ENCODE assay signal across 28 cellular contexts in genomic region chr15:31160740-31161495, GRCh38. TPM values are rescaled to one million over a fixed set of nuclear protein-coding genes. Genes with fewer than 3 reads are reported as not detected.
"Had no signal": no experiment of that assay in that cellular context is flagged by ENCODE, and none has a peak within 500 bp of the region (broad histone marks: within the 10 kb centered on the region; RNA-seq: fewer than 3 reads in every experiment).

No MANE protein-coding gene starts in this region.

- DNase-seq: activated B cell treated with CpG ODN at 0.5 μM for 24 hours; activated CD4-positive, alpha-beta T cell treated with anti-CD3 and anti-CD28 coated beads, Interleukin-2, amount 50 U/mL, for 4 hours; activated effector memory CD4-positive, alpha-beta T cell treated with Interleukin-2 at 50 U/mL for 16 hours; activated naive CD4-positive, alpha-beta T cell treated with Interleukin-2 at 50 U/mL for 16 hours; anterior cingulate cortex; endodermal cell; foreskin melanocyte; heart right ventricle; left ventricle myocardium superior; mucosa of descending colon; ovary; stimulated activated naive CD8-positive, alpha-beta T cell treated with anti-CD3 and anti-CD28 coated beads, Interleukin-15, Interleukin-2, amounts not matched to agents 100 U/mL and 50 U/mL, for 24 hours; T-helper 2 cell; uterus had no signal

- H3K36me3 ChIP-seq: heart right ventricle, neutrophil, ovary, thoracic aorta, uterus had no signal

- H3K27ac Mint-ChIP-seq: activated B cell treated with CpG ODN at 0.5 μM for 24 hours; activated naive CD8-positive, alpha-beta T cell; dendritic cell treated with granulocyte-macrophage colony-stimulating factor and Interleukin-4, amounts not matched to agents 40 ng/mL and 50 ng/mL, for 4 days; endodermal cell; progenitor cell of endocrine pancreas; type B pancreatic cell had no signal

- H3K4me1 ChIP-seq: uterus had no signal

- H3K27me3 ChIP-seq: heart right ventricle, neutrophil, ovary, uterus had no signal

- FAIRE-seq: bronchial epithelial cell had no signal

- H3K27ac ChIP-seq: heart right ventricle, neutrophil, ovary, thoracic aorta, uterus had no signal

- H3K36me3 Mint-ChIP-seq: activated naive CD8-positive, alpha-beta T cell; natural killer cell treated with Interleukin-12 subunit alpha and Interleukin-12 subunit beta and Interleukin-15 and Interleukin-18, amount 100 ng/mL, for 72 hours; type B pancreatic cell had no signal

- H3K4me2 ChIP-seq: smooth muscle cell had no signal

- H3K9me3 ChIP-seq: heart right ventricle, mucosa of descending colon, neutrophil, ovary, thoracic aorta, uterus had no signal

- ATAC-seq: esophagus mucosa; mucosa of descending colon; stimulated activated naive CD8-positive, alpha-beta T cell treated with anti-CD3 and anti-CD28 coated beads, Interleukin-15, Interleukin-2, amounts not matched to agents 100 U/mL and 50 U/mL, for 24 hours had no signal

- H3K4me3 Mint-ChIP-seq: activated B cell treated with CpG ODN at 0.5 μM for 24 hours; activated naive CD8-positive, alpha-beta T cell; central memory CD8-positive, alpha-beta T cell; dendritic cell treated with granulocyte-macrophage colony-stimulating factor and Interleukin-4, amounts not matched to agents 40 ng/mL and 50 ng/mL, for 4 days; endodermal cell; natural killer cell treated with Interleukin-12 subunit alpha and Interleukin-12 subunit beta and Interleukin-15 and Interleukin-18, amount 100 ng/mL, for 72 hours; type B pancreatic cell had no signal

- H3K9me3 Mint-ChIP-seq: activated B cell treated with CpG ODN at 0.5 μM for 24 hours; central memory CD8-positive, alpha-beta T cell; dendritic cell treated with granulocyte-macrophage colony-stimulating factor and Interleukin-4, amounts not matched to agents 40 ng/mL and 50 ng/mL, for 4 days; natural killer cell treated with Interleukin-12 subunit alpha and Interleukin-12 subunit beta and Interleukin-15 and Interleukin-18, amount 100 ng/mL, for 72 hours; type B pancreatic cell had no signal

- H3K4me1 Mint-ChIP-seq: activated B cell treated with CpG ODN at 0.5 μM for 24 hours had no signal

- H3K4me3 ChIP-seq: heart right ventricle, mucosa of descending colon, ovary, smooth muscle cell, thoracic aorta, uterus had no signal

RNA-seq across cellular contexts. Expression of gene TRPM1, which starts 59.4 kb away (rescaled TPM):
- total RNA-seq: activated B cell treated with CpG ODN at 0.5 μM for 24 hours; endodermal cell; esophagus mucosa; glomerular endothelial cell; heart right ventricle; left ventricle myocardium superior; mucosa of descending colon; myocyte; natural killer cell treated with Interleukin-12 subunit alpha and Interleukin-12 subunit beta and Interleukin-15 and Interleukin-18, amount 100 ng/mL, for 72 hours; ovary; progenitor cell of endocrine pancreas; renal cortical epithelial cell; smooth muscle cell; thoracic aorta; uterus had no signal
- polyA plus RNA-seq: smooth muscle cell had no signal
